Comparison of ENCODE assay signal across 35 cellular contexts in the genomic region with DNA sequence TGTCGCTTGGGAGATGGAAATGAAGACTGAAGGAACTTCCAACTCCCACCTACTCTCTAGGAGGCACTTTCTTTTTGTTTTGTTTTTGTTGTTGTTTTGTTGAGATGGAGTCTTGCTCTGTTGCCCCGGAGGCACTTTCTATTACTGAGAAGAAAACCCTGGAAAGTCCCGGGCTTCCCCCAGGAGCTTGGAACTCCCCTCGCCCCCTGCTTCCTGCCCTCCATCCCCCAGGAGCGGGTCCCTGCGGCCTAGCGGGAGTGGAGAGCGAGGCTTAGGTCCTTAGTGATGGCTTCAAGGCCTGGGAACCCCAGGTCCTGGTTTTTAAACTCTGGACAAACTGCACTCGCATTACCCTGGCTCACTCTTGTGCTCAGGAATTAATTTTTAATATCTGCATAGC.
"Had no signal": no experiment of that assay in that cellular context is flagged by ENCODE, and none has a peak within 500 bp of the region (broad histone marks: within the 10 kb centered on the region; RNA-seq: fewer than 3 reads in every experiment).

No MANE protein-coding gene starts in this region.

- H3K4me3 Mint-ChIP-seq: activated CD4-positive, alpha-beta memory T cell treated with anti-CD3 and anti-CD28 coated beads for 36 hours; activated CD4-positive, alpha-beta T cell treated with anti-CD3 and anti-CD28 coated beads for 36 hours; activated CD4-positive, alpha-beta T cell treated with anti-CD3 and anti-CD28 coated beads, Interleukin-2, amount 10 ng/mL, durations not matched to agents 24 days and 14 days; activated CD8-positive, alpha-beta memory T cell treated with anti-CD3 and anti-CD28 coated beads, Interleukin-2, amount 10 ng/mL, durations not matched to agents 7 days and 5 days; activated CD8-positive, alpha-beta T cell treated with anti-CD3 and anti-CD28 coated beads, Interleukin-2, amount 10 ng/mL, durations not matched to agents 7 days and 5 days; activated naive CD4-positive, alpha-beta T cell treated with anti-CD3 and anti-CD28 coated beads for 36 hours; activated naive CD4-positive, alpha-beta T cell treated with anti-CD3 and anti-CD28 coated beads, Interleukin-2, amount 50 U/mL, for 24 hours; activated naive CD8-positive, alpha-beta T cell treated with anti-CD3 and anti-CD28 coated beads for 36 hours; activated naive CD8-positive, alpha-beta T cell treated with anti-CD3 and anti-CD28 coated beads, Interleukin-2, amount 50 U/mL, for 24 hours; activated T-helper 1 cell treated with anti-CD3 and anti-CD28 coated beads, Interleukin-12 subunit alpha, Interleukin-12 subunit beta, Interleukin-2, Interleukin-4 antibody, amounts not matched to agents 30 ng/mL and 10 ng/mL and 1 ng/mL, durations not matched to agents 14 hours and 24 hours and 36 hours had no signal

- H3K4me2 ChIP-seq: hepatocyte had no signal

- H3K4me1 ChIP-seq: adrenal gland, body of pancreas, esophagus squamous epithelium, gastroesophageal sphincter, heart right ventricle had no signal

- H3K4me1 Mint-ChIP-seq: activated CD4-positive, alpha-beta T cell treated with anti-CD3 and anti-CD28 coated beads for 36 hours; activated CD4-positive, alpha-beta T cell treated with anti-CD3 and anti-CD28 coated beads, Interleukin-2, amount 10 ng/mL, durations not matched to agents 24 days and 14 days; activated CD8-positive, alpha-beta memory T cell treated with anti-CD3 and anti-CD28 coated beads, Interleukin-2, amount 10 ng/mL, durations not matched to agents 7 days and 5 days; activated naive CD4-positive, alpha-beta T cell treated with anti-CD3 and anti-CD28 coated beads, Interleukin-2, amount 50 U/mL, for 24 hours; activated naive CD8-positive, alpha-beta T cell treated with anti-CD3 and anti-CD28 coated beads for 36 hours; activated naive CD8-positive, alpha-beta T cell treated with anti-CD3 and anti-CD28 coated beads, Interleukin-2, amount 50 U/mL, for 24 hours had no signal

- ATAC-seq: activated CD4-positive, alpha-beta T cell treated with anti-CD3 and anti-CD28 coated beads for 36 hours; activated CD8-positive, alpha-beta memory T cell treated with anti-CD3 and anti-CD28 coated beads, Interleukin-2, amount 10 ng/mL, durations not matched to agents 7 days and 5 days; activated CD8-positive, alpha-beta T cell treated with anti-CD3 and anti-CD28 coated beads, Interleukin-2, amount 10 ng/mL, durations not matched to agents 7 days and 5 days; activated naive CD8-positive, alpha-beta T cell treated with anti-CD3 and anti-CD28 coated beads, Interleukin-2, amount 50 U/mL, for 24 hours; body of pancreas; gastroesophageal sphincter; heart right ventricle had no signal

- H3K27me3 Mint-ChIP-seq: activated CD4-positive, alpha-beta memory T cell treated with anti-CD3 and anti-CD28 coated beads for 36 hours; activated CD4-positive, alpha-beta T cell treated with anti-CD3 and anti-CD28 coated beads, Interleukin-2, amount 10 ng/mL, durations not matched to agents 24 days and 14 days; activated CD8-positive, alpha-beta memory T cell treated with anti-CD3 and anti-CD28 coated beads, Interleukin-2, amount 10 ng/mL, durations not matched to agents 7 days and 5 days; activated naive CD4-positive, alpha-beta T cell treated with anti-CD3 and anti-CD28 coated beads, Interleukin-2, amount 50 U/mL, for 24 hours had no signal

- DNase-seq: activated CD4-positive, alpha-beta memory T cell treated with anti-CD3 and anti-CD28 coated beads for 36 hours; activated CD4-positive, alpha-beta T cell treated with anti-CD3 and anti-CD28 coated beads for 36 hours; activated CD4-positive, alpha-beta T cell treated with anti-CD3 and anti-CD28 coated beads, Interleukin-2, amount 10 ng/mL, durations not matched to agents 24 days and 14 days; activated CD4-positive, CD25-positive, alpha-beta regulatory T cell; activated CD4-positive, CD25-positive, alpha-beta regulatory T cell treated with anti-CD3 and anti-CD28 coated beads, Interleukin-2, amount 50 U/mL, for 72 hours; activated CD8-positive, alpha-beta memory T cell treated with anti-CD3 and anti-CD28 coated beads, Interleukin-2, amount 10 ng/mL, durations not matched to agents 7 days and 5 days; activated CD8-positive, alpha-beta memory T cell treated with anti-CD3 and anti-CD28 coated beads, Interleukin-2, amount 50 U/mL, for 4 hours; activated CD8-positive, alpha-beta T cell treated with anti-CD3 and anti-CD28 coated beads, Interleukin-2, amount 10 ng/mL, durations not matched to agents 7 days and 5 days; activated effector memory CD4-positive, alpha-beta T cell treated with anti-CD3 and anti-CD28 coated beads, Interleukin-2, amount 50 U/mL, for 16 hours; activated naive CD4-positive, alpha-beta T cell treated with anti-CD3 and anti-CD28 coated beads for 36 hours; activated naive CD8-positive, alpha-beta T cell treated with anti-CD3 and anti-CD28 coated beads for 36 hours; activated naive CD8-positive, alpha-beta T cell treated with anti-CD3 and anti-CD28 coated beads, Interleukin-2, amount 50 U/mL, for 24 hours; activated T-cell treated with anti-CD3 and anti-CD28 coated beads, Interleukin-2, amount 50 U/mL, for 1 hour; activated T-cell treated with anti-CD3 and anti-CD28 coated beads, Interleukin-2, amount 50 U/mL, for 48 hours; adrenal gland; amygdala; aorta; body of pancreas; caudate nucleus; cortex of kidney; dermis blood vessel endothelial cell; effector CD4-positive, alpha-beta T cell; esophagus squamous epithelium; foreskin melanocyte; heart right ventricle; T1000 had no signal

- H3K27me3 ChIP-seq: adrenal gland, body of pancreas, esophagus squamous epithelium, gastroesophageal sphincter, hepatocyte had no signal

- H3K36me3 ChIP-seq: adrenal gland, esophagus squamous epithelium, gastroesophageal sphincter, heart right ventricle had no signal

- H3K9me3 Mint-ChIP-seq: activated naive CD4-positive, alpha-beta T cell treated with anti-CD3 and anti-CD28 coated beads for 36 hours; activated naive CD8-positive, alpha-beta T cell treated with anti-CD3 and anti-CD28 coated beads for 36 hours; activated naive CD8-positive, alpha-beta T cell treated with anti-CD3 and anti-CD28 coated beads, Interleukin-2, amount 50 U/mL, for 24 hours had no signal

- H2AFZ ChIP-seq: hepatocyte had no signal

- H3K27ac ChIP-seq: adrenal gland, body of pancreas, epithelial cell of prostate, esophagus squamous epithelium, gastroesophageal sphincter, heart right ventricle, hepatocyte had no signal

- H3K36me3 Mint-ChIP-seq: activated CD4-positive, alpha-beta memory T cell treated with anti-CD3 and anti-CD28 coated beads for 36 hours; activated CD8-positive, alpha-beta memory T cell treated with anti-CD3 and anti-CD28 coated beads, Interleukin-2, amount 10 ng/mL, durations not matched to agents 7 days and 5 days; activated naive CD4-positive, alpha-beta T cell treated with anti-CD3 and anti-CD28 coated beads, Interleukin-2, amount 50 U/mL, for 24 hours; activated naive CD8-positive, alpha-beta T cell treated with anti-CD3 and anti-CD28 coated beads for 36 hours had no signal

- H3K9me3 ChIP-seq: adrenal gland, body of pancreas, esophagus squamous epithelium had no signal

- FAIRE-seq: colon, endometrium, endothelial cell of umbilical vein had no signal

- H3K79me2 ChIP-seq: hepatocyte had no signal

- H3K4me3 ChIP-seq: adrenal gland, body of pancreas, esophagus squamous epithelium, gastroesophageal sphincter, heart right ventricle, hepatocyte had no signal

- H3K27ac Mint-ChIP-seq: activated CD4-positive, alpha-beta memory T cell treated with anti-CD3 and anti-CD28 coated beads for 36 hours; activated CD4-positive, alpha-beta T cell treated with anti-CD3 and anti-CD28 coated beads for 36 hours; activated CD4-positive, alpha-beta T cell treated with anti-CD3 and anti-CD28 coated beads, Interleukin-2, amount 10 ng/mL, durations not matched to agents 24 days and 14 days; activated CD8-positive, alpha-beta memory T cell treated with anti-CD3 and anti-CD28 coated beads, Interleukin-2, amount 10 ng/mL, durations not matched to agents 7 days and 5 days; activated CD8-positive, alpha-beta T cell treated with anti-CD3 and anti-CD28 coated beads, Interleukin-2, amount 10 ng/mL, durations not matched to agents 7 days and 5 days; activated naive CD4-positive, alpha-beta T cell treated with anti-CD3 and anti-CD28 coated beads for 36 hours; activated naive CD4-positive, alpha-beta T cell treated with anti-CD3 and anti-CD28 coated beads, Interleukin-2, amount 50 U/mL, for 24 hours; activated naive CD8-positive, alpha-beta T cell treated with anti-CD3 and anti-CD28 coated beads for 36 hours; activated naive CD8-positive, alpha-beta T cell treated with anti-CD3 and anti-CD28 coated beads, Interleukin-2, amount 50 U/mL, for 24 hours; activated T-helper 1 cell treated with anti-CD3 and anti-CD28 coated beads, Interleukin-12 subunit alpha, Interleukin-12 subunit beta, Interleukin-2, Interleukin-4 antibody, amounts not matched to agents 30 ng/mL and 10 ng/mL and 1 ng/mL, durations not matched to agents 14 hours and 24 hours and 36 hours; activated T-helper 2 cell treated with anti-CD3 and anti-CD28 coated beads, Interferon-gamma antibody, Interleukin-2, Interleukin-4, amounts not matched to agents 10 μg/mL and 5 μg/mL and 100 μg/mL, durations not matched to agents 14 hours and 24 hours and 36 hours had no signal
